Comparison of ENCODE assay signal across 9 cellular contexts in the genomic region with DNA sequence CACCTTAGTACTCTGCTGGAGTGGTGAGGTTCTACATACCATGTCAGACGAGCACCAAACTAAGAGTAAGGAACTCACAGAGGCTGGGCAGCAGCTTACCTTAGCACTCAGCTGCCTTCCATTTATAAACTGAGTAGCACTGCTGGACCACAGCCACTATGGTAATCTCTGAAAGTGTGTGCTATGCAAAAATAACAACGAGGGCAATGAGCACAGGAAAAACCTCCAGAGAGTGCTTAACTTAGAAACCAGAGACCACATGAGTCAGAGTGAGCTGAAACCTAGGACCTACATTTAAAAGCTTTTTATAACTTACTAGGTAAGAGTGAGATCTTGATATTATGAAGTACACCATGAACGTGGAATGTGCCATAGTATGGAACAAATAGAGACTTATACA. TPM values are rescaled to one million over a fixed set of nuclear protein-coding genes. Genes with fewer than 3 reads are reported as not detected.
DNase-seq lines count a peak whose midpoint lies in the region; ATAC-seq, FAIRE-seq and TF ChIP-seq lines count a peak whose summit lies in the region.
"Had no signal": no experiment of that assay in that cellular context is flagged by ENCODE, and none has a peak within 500 bp of the region (broad histone marks: within the 10 kb centered on the region; RNA-seq: fewer than 3 reads in every experiment).

No MANE protein-coding gene starts in this region.

- H3K27ac ChIP-seq in kidney (ENCODE audit: low read depth in 2 of 2, low read length in 2 of 2) (no peak overlapping the region), neural progenitor cell (no peak overlapping the region)

- no peak overlapping the region for H3K9ac ChIP-seq in kidney (ENCODE audit: low read length in 2 of 2)
- no peak overlapping the region for H3K9ac ChIP-seq in neural progenitor cell

- CTCF ChIA-PET in GM10248 (lab: Yijun Ruan, JAX): interaction anchor here (1.0 to 5.2 kb wide), 6 partner anchors 10 to 391 kb away, joined by 3 to 33 read pairs (median 4); a partner anchor contains a TSS

- no peaks in the 10 kb centered on the region for H3K9me3 Mint-ChIP-seq in neural progenitor cell

- H3K36me3 ChIP-seq in kidney (ENCODE audit: control insufficient read depth in 1 of 2, insufficient read depth in 2 of 2, low read length in 2 of 2) (peaks cover 21 to 27% of the 10 kb centered on the region in 2 donors), neural progenitor cell (peaks cover 14% of the 10 kb centered on the region)

- no peak overlapping the region for H3K4me2 ChIP-seq in neural progenitor cell

- H3K79me2 ChIP-seq in neural progenitor cell (ENCODE audit: low read depth): no peaks in the 10 kb centered on the region

- DNase-seq in GM10248 (ENCODE audit: extremely low spot score) (peak; percentile 39), fibroblast of pulmonary artery (ENCODE audit: low read depth) (peak; percentile 59), kidney (no peak), neural progenitor cell (ENCODE audit: low spot score) (no peak)
- no peak for DNase-seq in effector CD8-positive, alpha-beta T cell (lab: John Stamatoyannopoulos, UW)
- DNase-seq in activated CD4-positive, CD25-positive, alpha-beta regulatory T cell treated with anti-CD3 and anti-CD28 coated beads, Interleukin-2, amount 50 U/mL, for 72 hours: no peak
- DNase-seq: NCI-H2171 treated with DMSO at 0.1 percent for 48 hours had no signal

- intact Hi-C loops in kidney (cut with DNase I): no loop called here

- H3K27ac Mint-ChIP-seq in neural progenitor cell: no peak overlapping the region

- H3K4me3 Mint-ChIP-seq in neural progenitor cell: no peak overlapping the region

- no peak for FAIRE-seq in kidney (lab: Jason Lieb, UNC)

- H3K36me3 Mint-ChIP-seq in neural progenitor cell: peaks cover 11% of the 10 kb centered on the region

- H3K4me1 Mint-ChIP-seq in neural progenitor cell: no peaks in the 10 kb centered on the region

- H3K27me3 Mint-ChIP-seq in neural progenitor cell (ENCODE audit: insufficient read depth, low read depth): no peaks in the 10 kb centered on the region

- H3K27me3 ChIP-seq in neural progenitor cell: no peaks in the 10 kb centered on the region

- POLR2A ChIA-PET in GM10248 (lab: Yijun Ruan, JAX): no interaction called here

- H2AFZ ChIP-seq in neural progenitor cell (replicated peaks): no peak overlapping the region

- H3K9me3 ChIP-seq in kidney (ENCODE audit: control insufficient read depth in 1 of 2, low read length in 2 of 2) (no peaks in the 10 kb centered on the region), neural progenitor cell (ENCODE audit: low read depth) (no peaks in the 10 kb centered on the region)

- ATAC-seq in GM21360 (IDR thresholded peaks at IDR 0.05; ENCODE audit: unreplicated experiment) (peak; percentile 96), HG03280 (IDR thresholded peaks at IDR 0.05; ENCODE audit: unreplicated experiment) (peak; percentile 98)

- no peaks in the 10 kb centered on the region for H3K4me1 ChIP-seq in kidney (ENCODE audit: control insufficient read depth in 1 of 2, insufficient read depth in 1 of 2, low read depth in 1 of 2, low read length in 2 of 2)
- no peaks in the 10 kb centered on the region for H3K4me1 ChIP-seq in neural progenitor cell

- H4K20me1 ChIP-seq in neural progenitor cell (ENCODE audit: low read depth): no peaks in the 10 kb centered on the region

- no peak for TF ChIP-seq CTCF in GM10248 (IDR thresholded peaks at IDR 0.05; ENCODE audit: control extremely low read depth, extremely low read depth, low read depth, missing control alignments)
- TF ChIP-seq CTCF in fibroblast of pulmonary artery (IDR thresholded peaks at IDR 0.05; ENCODE audit: low read length, missing control alignments): no peak
- no peak for TF ChIP-seq CTCF in kidney (IDR thresholded peaks at IDR 0.05; ENCODE audit: borderline replicate concordance, extremely low read depth, insufficient read depth)
- no peak for TF ChIP-seq CTCF in neural progenitor cell (IDR thresholded peaks at IDR 0.05)

- H3F3A ChIP-seq in neural progenitor cell (ENCODE audit: low read depth): no peaks in the 10 kb centered on the region

- H3K4me3 ChIP-seq in fibroblast of pulmonary artery (replicated peaks; ENCODE audit: low read depth, low read length): no peak overlapping the region
- no peak overlapping the region for H3K4me3 ChIP-seq in kidney (ENCODE audit: low read length in 2 of 2)
- H3K4me3 ChIP-seq in neural progenitor cell: no peak overlapping the region

RNA-seq across cellular contexts. Expression of a gene that starts 17.1 kb away (rescaled TPM):
- total RNA-seq in kidney (1,010 TPM), neural progenitor cell (ENCODE audit: low replicate concordance) (42.8 and 74.7 TPM in 2 replicates)
- polyA plus RNA-seq in kidney (ENCODE audit: insufficient read depth, low read depth, low replicate concordance): 559 TPM

RNA-seq across cellular contexts. Expression of a gene that starts 21.0 kb away (rescaled TPM):
- total RNA-seq in kidney (40.4 TPM), neural progenitor cell (ENCODE audit: low replicate concordance) (40.2 and 61.0 TPM in 2 replicates)
- polyA plus RNA-seq in kidney (ENCODE audit: insufficient read depth, low read depth, low replicate concordance): 27.5 TPM

RNA-seq across cellular contexts. Expression of a gene that starts 52.7 kb away (rescaled TPM):
- not detected for total RNA-seq in kidney
- not detected for polyA plus RNA-seq in kidney (ENCODE audit: insufficient read depth, low read depth, low replicate concordance)
- not detected in 2 replicates for total RNA-seq in neural progenitor cell (ENCODE audit: low replicate concordance)

Comparison
In these comparisons a context has a peak if more than half of its experiments do, and no peak if none do; other contexts are left out.
1. DNase-seq: peak in GM10248 (single experiment) and fibroblast of pulmonary artery (single experiment); none in kidney (single experiment), effector CD8-positive, alpha-beta T cell (single experiment), neural progenitor cell (single experiment) and activated CD4-positive, CD25-positive, alpha-beta regulatory T cell treated with anti-CD3 and anti-CD28 coated beads, Interleukin-2, amount 50 U/mL, for 72 hours (single experiment).
2. RNA of a gene that starts 17.1 kb away (total RNA-seq): 1,010 TPM in kidney (single experiment); 42.8 to 74.7 TPM in neural progenitor cell; every median in the first group is over 10 times any median in the second.